8 cellular contexts compared by ENCODE assay signal in genomic region chr3:38521391-38521987, GRCh38. TPM values are rescaled to one million over a fixed set of nuclear protein-coding genes. Genes with fewer than 3 reads are reported as not detected.
DNase-seq lines count a peak whose midpoint lies in the region; ATAC-seq and TF ChIP-seq lines count a peak whose summit lies in the region.

No MANE protein-coding gene starts in this region.

- no peaks in the 10 kb centered on the region for H3F3A ChIP-seq in SU-DHL-6 (ENCODE audit: insufficient read depth)

- TF ChIP-seq POLR2A in adrenal gland (IDR thresholded peaks at IDR 0.05), result no peak

- H3K9me3 ChIP-seq in SU-DHL-6 (ENCODE audit: insufficient read depth, low read length) (no peaks in the 10 kb centered on the region), adrenal gland (replicated peaks in 1 of 3) (no peaks in the 10 kb centered on the region), left ventricle myocardium inferior (replicated peaks) (peaks cover 8% of the 10 kb centered on the region)

- H3K4me3 ChIP-seq in SU-DHL-6 (ENCODE audit: insufficient read depth, low read length, poor library complexity, severe bottlenecking) (no peak overlapping the region), adrenal gland (no peak overlapping the region), left ventricle myocardium inferior (no peak overlapping the region)

- no peak overlapping the region for H3K9ac ChIP-seq in SU-DHL-6 (ENCODE audit: low read length)

- peak; percentile 64 for DNase-seq in ACHN
- peak; percentile 27 for DNase-seq in GM19238 (ENCODE audit: insufficient read length, low spot score)
- DNase-seq in NCI-H1092 treated with DMSO at 0.1 percent for 48 hours (lab: John Stamatoyannopoulos, UW), result peak; percentile 50
- DNase-seq in adrenal gland, result peak; percentile 54 to 90 (median 72)
- DNase-seq in left ventricle myocardium inferior, result no peak
- peak; percentile 76 for DNase-seq in retina

- H2AFZ ChIP-seq in SU-DHL-6 (ENCODE audit: low read depth, low read length, severe bottlenecking), result no peak overlapping the region

- no peaks in the 10 kb centered on the region for H4K20me1 ChIP-seq in SU-DHL-6 (ENCODE audit: low read depth, low read length)

- H3K9me2 ChIP-seq in SU-DHL-6 (replicated peaks; ENCODE audit: insufficient read depth, low read length), result no peaks in the 10 kb centered on the region

- intact Hi-C loops in adrenal gland (cut with DNase I), result loop anchor here (10.0 kb wide), 2 partner anchors 133 to 483 kb away; no protein-coding TSS in a partner anchor
- intact Hi-C loops in left ventricle myocardium inferior (cut with micrococcal nuclease), result loop anchor here (10.0 kb wide), 1 partner anchor 323 kb away; no protein-coding TSS in a partner anchor

- H3K79me2 ChIP-seq in SU-DHL-6 (ENCODE audit: insufficient read depth, low read length), result no peaks in the 10 kb centered on the region

- WGBS in adrenal gland, 4 donors, result 2 to 4% (median 3%) methylated on average over 5 of the region's 5 CpGs

- in situ Hi-C loops in ACHN (cut with HindIII; ENCODE audit: low pct_ligation_motif_present, low pct_unique_long_range_greater_than_20kb, low sequenced_read_pairs), result no loop called here

- H3K36me3 ChIP-seq in SU-DHL-6 (ENCODE audit: low read length) (peaks cover 17% of the 10 kb centered on the region; the same call in 1 of the 2 replicates), adrenal gland (replicated peaks in 1 of 2) (peaks cover 0 to 30% of the 10 kb centered on the region in 2 donors), left ventricle myocardium inferior (peaks cover 53% of the 10 kb centered on the region)

- TF ChIP-seq CTCF in SU-DHL-6 (IDR thresholded peaks at IDR 0.05; ENCODE audit: insufficient read depth, low read length, poor library complexity, severe bottlenecking) (peak; percentile 83), adrenal gland (IDR thresholded peaks at IDR 0.05) (peak; percentile 81 to 94 (median 86)), left ventricle myocardium inferior (IDR thresholded peaks at IDR 0.05; ENCODE audit: borderline replicate concordance) (peak; percentile 95)

- no peak for ATAC-seq in GM19467 (IDR thresholded peaks at IDR 0.05; ENCODE audit: unreplicated experiment)

- H3K4me1 ChIP-seq in adrenal gland (replicated peaks in 1 of 2), result no peaks in the 10 kb centered on the region
- H3K4me1 ChIP-seq in left ventricle myocardium inferior, result peaks cover 44% of the 10 kb centered on the region

- H3K27me3 ChIP-seq in SU-DHL-6 (ENCODE audit: low read length) (no peaks in the 10 kb centered on the region), adrenal gland (no peaks in the 10 kb centered on the region), left ventricle myocardium inferior (ENCODE audit: low read depth) (no peaks in the 10 kb centered on the region)

- H3K27ac ChIP-seq in SU-DHL-6 (ENCODE audit: low read depth, low read length) (no peak overlapping the region), adrenal gland (no peak overlapping the region), left ventricle myocardium inferior (replicated peaks) (peak overlapping the region; percentile 78)

- H3K4me2 ChIP-seq in SU-DHL-6 (ENCODE audit: low read depth, low read length, poor library complexity, severe bottlenecking), result no peak overlapping the region

RNA-seq across cellular contexts. Expression of gene EXOG, which starts 25.3 kb away (rescaled TPM):
- total RNA-seq in adrenal gland, result 10 to 100 TPM in 7 of 8 donors, 1 to 10 TPM in 1; 5.8 to 14.3 (median 11.4) TPM
- polyA plus RNA-seq in adrenal gland, result 10 to 100 TPM in 1 of 3 donors, 1 to 10 TPM in 2; 8.3 to 13.6 (median 9.9) TPM
- 27.9 TPM for total RNA-seq in left ventricle myocardium inferior
